1 cellular context compared by ENCODE assay signal in the genomic region with DNA sequence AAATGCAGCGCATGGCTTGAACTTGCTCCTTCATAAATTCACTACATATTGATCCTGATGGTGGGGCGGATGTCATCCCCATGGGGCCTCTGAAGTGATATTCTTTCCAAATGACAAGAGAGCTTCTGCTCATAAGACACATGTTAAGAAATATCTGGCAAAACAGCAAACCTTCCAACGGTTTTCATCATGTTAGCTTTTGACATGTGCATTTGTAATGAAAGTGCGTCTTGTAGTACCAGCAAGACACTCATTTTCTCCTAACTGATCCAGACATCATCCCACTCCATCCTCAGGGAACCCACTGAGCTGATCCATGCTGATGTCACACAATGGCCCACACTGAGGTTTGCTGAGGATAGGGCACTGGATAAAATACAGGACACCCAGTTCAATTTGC.
A peak's percentile ranks its signal among the peaks of the same experiment; 100 is the strongest.
TF ChIP-seq lines count a peak whose summit lies in the region.

No MANE protein-coding gene starts in this region.

TF ChIP-seq in neural cell, 6 proteins besides CTCF, POLR2A, EP300 and RAD21 (continued from another document):
- TF ChIP-seq, protein P1, sequence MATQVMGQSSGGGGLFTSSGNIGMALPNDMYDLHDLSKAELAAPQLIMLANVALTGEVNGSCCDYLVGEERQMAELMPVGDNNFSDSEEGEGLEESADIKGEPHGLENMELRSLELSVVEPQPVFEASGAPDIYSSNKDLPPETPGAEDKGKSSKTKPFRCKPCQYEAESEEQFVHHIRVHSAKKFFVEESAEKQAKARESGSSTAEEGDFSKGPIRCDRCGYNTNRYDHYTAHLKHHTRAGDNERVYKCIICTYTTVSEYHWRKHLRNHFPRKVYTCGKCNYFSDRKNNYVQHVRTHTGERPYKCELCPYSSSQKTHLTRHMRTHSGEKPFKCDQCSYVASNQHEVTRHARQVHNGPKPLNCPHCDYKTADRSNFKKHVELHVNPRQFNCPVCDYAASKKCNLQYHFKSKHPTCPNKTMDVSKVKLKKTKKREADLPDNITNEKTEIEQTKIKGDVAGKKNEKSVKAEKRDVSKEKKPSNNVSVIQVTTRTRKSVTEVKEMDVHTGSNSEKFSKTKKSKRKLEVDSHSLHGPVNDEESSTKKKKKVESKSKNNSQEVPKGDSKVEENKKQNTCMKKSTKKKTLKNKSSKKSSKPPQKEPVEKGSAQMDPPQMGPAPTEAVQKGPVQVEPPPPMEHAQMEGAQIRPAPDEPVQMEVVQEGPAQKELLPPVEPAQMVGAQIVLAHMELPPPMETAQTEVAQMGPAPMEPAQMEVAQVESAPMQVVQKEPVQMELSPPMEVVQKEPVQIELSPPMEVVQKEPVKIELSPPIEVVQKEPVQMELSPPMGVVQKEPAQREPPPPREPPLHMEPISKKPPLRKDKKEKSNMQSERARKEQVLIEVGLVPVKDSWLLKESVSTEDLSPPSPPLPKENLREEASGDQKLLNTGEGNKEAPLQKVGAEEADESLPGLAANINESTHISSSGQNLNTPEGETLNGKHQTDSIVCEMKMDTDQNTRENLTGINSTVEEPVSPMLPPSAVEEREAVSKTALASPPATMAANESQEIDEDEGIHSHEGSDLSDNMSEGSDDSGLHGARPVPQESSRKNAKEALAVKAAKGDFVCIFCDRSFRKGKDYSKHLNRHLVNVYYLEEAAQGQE (IDR thresholded peaks at IDR 0.05; ENCODE audit: borderline replicate concordance) = peak; percentile 64
- TF ChIP-seq SMC3 (conservative IDR thresholded peaks at IDR 0.05; ENCODE audit: poor library complexity) (peak; percentile 18), MXI1 (conservative IDR thresholded peaks at IDR 0.05; ENCODE audit: poor library complexity, severe bottlenecking) (peak; percentile 32), EZH2 (IDR thresholded peaks at IDR 0.05; ENCODE audit: borderline replicate concordance, insufficient read depth, low read length, poor library complexity, severe bottlenecking) (no peak), TAF1 (IDR thresholded peaks at IDR 0.05; ENCODE audit: low read depth) (no peak)
